1 cellular context compared by ENCODE assay signal in genomic region chr9:99128133-99128406, GRCh38.
TF ChIP-seq lines count a peak whose summit lies in the region.

No MANE protein-coding gene starts in this region.

TF ChIP-seq in WTC11, 78 proteins besides CTCF, POLR2A, EP300 and RAD21 (continued from another document):
- TF ChIP-seq, protein P1, sequence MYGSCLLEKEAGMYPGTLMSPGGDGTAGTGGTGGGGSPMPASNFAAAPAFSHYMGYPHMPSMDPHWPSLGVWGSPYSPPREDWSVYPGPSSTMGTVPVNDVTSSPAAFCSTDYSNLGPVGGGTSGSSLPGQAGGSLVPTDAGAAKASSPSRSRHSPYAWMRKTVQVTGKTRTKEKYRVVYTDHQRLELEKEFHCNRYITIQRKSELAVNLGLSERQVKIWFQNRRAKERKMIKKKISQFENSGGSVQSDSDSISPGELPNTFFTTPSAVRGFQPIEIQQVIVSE (CRISPR knock-in tag; IDR thresholded peaks at IDR 0.05; ENCODE audit: borderline replicate concordance): no peak
- TF ChIP-seq GABPB1 (CRISPR knock-in tag; IDR thresholded peaks at IDR 0.05) (no peak), ZNF532 (CRISPR knock-in tag; IDR thresholded peaks at IDR 0.05; ENCODE audit: borderline replicate concordance) (no peak), KAT7 (CRISPR knock-in tag; IDR thresholded peaks at IDR 0.05; ENCODE audit: borderline replicate concordance) (no peak), ETV6 (CRISPR knock-in tag; IDR thresholded peaks at IDR 0.05) (no peak), NR1H2 (CRISPR knock-in tag; IDR thresholded peaks at IDR 0.05) (no peak), ZNF396 (CRISPR knock-in tag; IDR thresholded peaks at IDR 0.05; ENCODE audit: borderline replicate concordance) (no peak), NFATC4 (CRISPR knock-in tag; IDR thresholded peaks at IDR 0.05) (no peak)
TF ChIP-seq in WTC11: peak in this region for 0.
